Comparison of ENCODE assay signal across 13 cellular contexts in genomic region chr11:101912823-101913284, GRCh38. TPM values are rescaled to one million over a fixed set of nuclear protein-coding genes. Genes with fewer than 3 reads are reported as not detected.
DNase-seq lines count a peak whose midpoint lies in the region; ATAC-seq and TF ChIP-seq lines count a peak whose summit lies in the region.
"Had no signal": no experiment of that assay in that cellular context is flagged by ENCODE, and none has a peak within 500 bp of the region (broad histone marks: within the 10 kb centered on the region; RNA-seq: fewer than 3 reads in every experiment).

No MANE protein-coding gene starts in this region.

- WGBS in esophagus muscularis mucosa = 63% methylated on average over 3 of the region's 3 CpGs
- 17 to 35% (median 20%) methylated on average over 3 of the region's 3 CpGs for WGBS in stomach, 5 donors

- no peaks in the 10 kb centered on the region for H3K9me3 Mint-ChIP-seq in activated CD8-positive, alpha-beta memory T cell treated with anti-CD3 and anti-CD28 coated beads, Interleukin-2, amount 10 ng/mL, durations not matched to agents 7 days and 5 days (ENCODE audit: low read depth)
- H3K9me3 Mint-ChIP-seq: activated naive CD4-positive, alpha-beta T cell treated with anti-CD3 and anti-CD28 coated beads for 36 hours; central memory CD8-positive, alpha-beta T cell; WTC11 had no signal

- intact Hi-C loops in PC-3 (cut with micrococcal nuclease) = loop anchor here (10.0 kb wide), 2 partner anchors 262 to 432 kb away; partner anchors contain the start of gene BIRC2
- intact Hi-C loops in esophagus muscularis mucosa (cut with DNase I) = loop anchor here (5.0 kb wide), 1 partner anchor 36 kb away; no protein-coding TSS in a partner anchor
- intact Hi-C loops in OCI-LY7 (cut with micrococcal nuclease; ENCODE audit: unreplicated experiment) = loop anchor here (10.0 kb wide), 1 partner anchor 372 kb away; no protein-coding TSS in a partner anchor
- intact Hi-C loops in stomach (cut with DNase I; ENCODE audit: low total_unique reads) = no loop called here

- TF ChIP-seq POLR2A in esophagus muscularis mucosa (IDR thresholded peaks at IDR 0.05; ENCODE audit: low read depth) = no peak
- TF ChIP-seq POLR2A in stomach (IDR thresholded peaks at IDR 0.05) = no peak

- TF ChIP-seq EP300 in esophagus muscularis mucosa (IDR thresholded peaks at IDR 0.05) (no peak), stomach (IDR thresholded peaks at IDR 0.05) (no peak)

- no peak overlapping the region for H2AFZ ChIP-seq in PC-3 (ENCODE audit: low read length)
- H2AFZ ChIP-seq in OCI-LY7 (ENCODE audit: low read length) = no peak overlapping the region

- H3K4me3 ChIP-seq in PC-3 (ENCODE audit: low read length) (no peak overlapping the region), esophagus muscularis mucosa (no peak overlapping the region), muscle layer of colon (ENCODE audit: low read depth in 1 of 2, low read length in 2 of 2) (no peak overlapping the region), OCI-LY7 (ENCODE audit: low read depth, low read length, poor library complexity, severe bottlenecking) (no peak overlapping the region), stomach (no peak overlapping the region), BE2C (ENCODE audit: low read depth, low read length) (no peak overlapping the region)
- H3K4me3 ChIP-seq: ovary had no signal

- H3K27me3 ChIP-seq in PC-3 (ENCODE audit: low read length) (no peaks in the 10 kb centered on the region), esophagus muscularis mucosa (no peaks in the 10 kb centered on the region), muscle layer of colon (ENCODE audit: control insufficient read depth in 1 of 2, insufficient read depth in 2 of 2, low read length in 2 of 2) (no peaks in the 10 kb centered on the region), stomach (no peaks in the 10 kb centered on the region), BE2C (no peaks in the 10 kb centered on the region)
- H3K27me3 ChIP-seq: ovary had no signal

- peak; percentile 4 for ATAC-seq in PC-3
- ATAC-seq in activated CD8-positive, alpha-beta memory T cell treated with anti-CD3 and anti-CD28 coated beads, Interleukin-2, amount 10 ng/mL, durations not matched to agents 7 days and 5 days = no peak
- ATAC-seq: WTC11 had no signal

- H3K79me2 ChIP-seq in PC-3 (ENCODE audit: low read length) = no peaks in the 10 kb centered on the region
- peaks cover 7% of the 10 kb centered on the region; the same call in 1 of the 2 replicates for H3K79me2 ChIP-seq in OCI-LY7 (ENCODE audit: insufficient read depth, low read depth, low read length)

- H3K9ac ChIP-seq in PC-3 (ENCODE audit: low read length) (no peak overlapping the region), muscle layer of colon (ENCODE audit: low read length) (no peak overlapping the region)

- H3K4me2 ChIP-seq in PC-3 (ENCODE audit: low read length) = peak overlapping the region; percentile 17
- H3K4me2 ChIP-seq in OCI-LY7 (ENCODE audit: low read length) = no peak overlapping the region

- CTCF ChIA-PET in PC-3 (lab: Charles Lee) (interaction anchor here (1.1 kb wide), 1 partner anchor 95 kb away, joined by 13 read pairs; no protein-coding TSS in a partner anchor), OCI-LY7 (lab: Charles Lee; ENCODE audit: unreplicated experiment) (no interaction called here)
- CTCF ChIA-PET in activated CD8-positive, alpha-beta memory T cell treated with anti-CD3 and anti-CD28 coated beads, Interleukin-2, amount 10 ng/mL, durations not matched to agents 7 days and 5 days (lab: Charles Lee) = no interaction called here

- no peaks in the 10 kb centered on the region for H3F3A ChIP-seq in PC-3 (ENCODE audit: low read length, unreplicated experiment)

- H3K36me3 ChIP-seq in PC-3 (ENCODE audit: low read depth, low read length) = no peaks in the 10 kb centered on the region
- H3K36me3 ChIP-seq in esophagus muscularis mucosa = no peaks in the 10 kb centered on the region
- H3K36me3 ChIP-seq in muscle layer of colon (ENCODE audit: insufficient read depth, low read length) = no peaks in the 10 kb centered on the region
- no peaks in the 10 kb centered on the region for H3K36me3 ChIP-seq in OCI-LY7 (ENCODE audit: insufficient read depth, low read length)
- no peaks in the 10 kb centered on the region for H3K36me3 ChIP-seq in stomach
- no peaks in the 10 kb centered on the region for H3K36me3 ChIP-seq in BE2C
- H3K36me3 ChIP-seq: ovary had no signal

- no peaks in the 10 kb centered on the region for H3K9me2 ChIP-seq in PC-3 (replicated peaks; ENCODE audit: low read length)
- no peaks in the 10 kb centered on the region for H3K9me2 ChIP-seq in OCI-LY7 (ENCODE audit: insufficient read depth, low read length)

- BruUV-seq in PC-3 (replicated peaks; lab: Mats Ljungman, UMichigan) = no TSS peak
- BruUV-seq in OCI-LY7 (replicated peaks; lab: Mats Ljungman, UMichigan) = no TSS peak

- H3K27me3 Mint-ChIP-seq in activated CD8-positive, alpha-beta memory T cell treated with anti-CD3 and anti-CD28 coated beads, Interleukin-2, amount 10 ng/mL, durations not matched to agents 7 days and 5 days = peaks cover 3% of the 10 kb centered on the region
- H3K27me3 Mint-ChIP-seq: central memory CD8-positive, alpha-beta T cell had no signal

- H3K9me3 ChIP-seq in PC-3 (ENCODE audit: low read length) (no peaks in the 10 kb centered on the region), esophagus muscularis mucosa (no peaks in the 10 kb centered on the region), muscle layer of colon (ENCODE audit: low read length) (no peaks in the 10 kb centered on the region), OCI-LY7 (ENCODE audit: low read length) (no peaks in the 10 kb centered on the region), stomach (no peaks in the 10 kb centered on the region), BE2C (no peaks in the 10 kb centered on the region)
- H3K9me3 ChIP-seq: ovary had no signal

- DNase-seq in Caki2 (ENCODE audit: low read depth) (peak; percentile 81), PC-3 (peak; percentile 71), esophagus muscularis mucosa (ENCODE audit: extremely low spot score) (no peak), OCI-LY7 (ENCODE audit: low spot score) (no peak), stomach (no peak), BE2C (no peak)
- no peak for DNase-seq in activated CD8-positive, alpha-beta memory T cell treated with anti-CD3 and anti-CD28 coated beads, Interleukin-2, amount 10 ng/mL, durations not matched to agents 7 days and 5 days
- DNase-seq: activated naive CD4-positive, alpha-beta T cell treated with anti-CD3 and anti-CD28 coated beads for 36 hours; NCI-H1092 treated with DMSO at 0.1 percent for 48 hours; ovary had no signal

- TF ChIP-seq CTCF in PC-3 (conservative IDR thresholded peaks at IDR 0.05; ENCODE audit: low read depth, low read length) = peak; percentile 24; the same call in 1 of the 2 replicates
- no peak for TF ChIP-seq CTCF in esophagus muscularis mucosa (IDR thresholded peaks at IDR 0.05)
- TF ChIP-seq CTCF in OCI-LY7 (conservative IDR thresholded peaks at IDR 0.05; ENCODE audit: low read length) = no peak
- no peak for TF ChIP-seq CTCF in stomach (IDR thresholded peaks at IDR 0.05)
- no peak for TF ChIP-seq CTCF in BE2C (IDR thresholded peaks at IDR 0.05; ENCODE audit: low read depth, low read length)

- H3K4me1 Mint-ChIP-seq in activated CD8-positive, alpha-beta memory T cell treated with anti-CD3 and anti-CD28 coated beads, Interleukin-2, amount 10 ng/mL, durations not matched to agents 7 days and 5 days = peaks cover 22% of the 10 kb centered on the region

- H3K27ac ChIP-seq in PC-3 (ENCODE audit: low read length) (peak overlapping the region; percentile 28), esophagus muscularis mucosa (replicated peaks in 1 of 4) (peak overlapping the region; percentile 86 to 91 (median 87)), muscle layer of colon (ENCODE audit: low read depth, low read length) (peak overlapping the region; percentile 89), OCI-LY7 (ENCODE audit: low read depth, low read length, poor library complexity, severe bottlenecking) (no peak overlapping the region), stomach (no peak overlapping the region)

- H3K27ac Mint-ChIP-seq in activated CD8-positive, alpha-beta memory T cell treated with anti-CD3 and anti-CD28 coated beads, Interleukin-2, amount 10 ng/mL, durations not matched to agents 7 days and 5 days = no peak overlapping the region
- H3K27ac Mint-ChIP-seq: activated naive CD4-positive, alpha-beta T cell treated with anti-CD3 and anti-CD28 coated beads for 36 hours; WTC11 had no signal

- peaks cover 35% of the 10 kb centered on the region for H3K4me1 ChIP-seq in PC-3 (ENCODE audit: insufficient read depth, low read length)
- peaks cover 11 to 33% (median 32%) of the 10 kb centered on the region in 4 donors for H3K4me1 ChIP-seq in esophagus muscularis mucosa
- H3K4me1 ChIP-seq in muscle layer of colon (ENCODE audit: insufficient read depth, low read length) = peaks cover 20% of the 10 kb centered on the region
- peaks cover 18% of the 10 kb centered on the region for H3K4me1 ChIP-seq in OCI-LY7 (ENCODE audit: insufficient read depth, low read length, poor library complexity, severe bottlenecking)
- H3K4me1 ChIP-seq in stomach = peaks cover 8 to 32% (median 22%) of the 10 kb centered on the region in 4 donors
- 0 out of 2 replicates have a peak, but pooled peaks cover 5% of the 10 kb centered on the region for H3K4me1 ChIP-seq in BE2C

- H3K4me3 Mint-ChIP-seq in activated CD8-positive, alpha-beta memory T cell treated with anti-CD3 and anti-CD28 coated beads, Interleukin-2, amount 10 ng/mL, durations not matched to agents 7 days and 5 days = no peak overlapping the region
- H3K4me3 Mint-ChIP-seq: activated naive CD4-positive, alpha-beta T cell treated with anti-CD3 and anti-CD28 coated beads for 36 hours; central memory CD8-positive, alpha-beta T cell; WTC11 had no signal

- no peaks in the 10 kb centered on the region for H3K36me3 Mint-ChIP-seq in activated CD8-positive, alpha-beta memory T cell treated with anti-CD3 and anti-CD28 coated beads, Interleukin-2, amount 10 ng/mL, durations not matched to agents 7 days and 5 days
- H3K36me3 Mint-ChIP-seq: WTC11 had no signal

- POLR2A ChIA-PET in PC-3 (lab: Charles Lee; ENCODE audit: unreplicated experiment) = no interaction called here
- POLR2A ChIA-PET in OCI-LY7 (lab: Charles Lee) = interaction anchor here (0.6 to 1.6 kb wide), 2 partner anchors 8 to 88 kb away, joined by 3 to 5 read pairs; no protein-coding TSS in a partner anchor

- in situ Hi-C loops in Caki2 (cut with HindIII; ENCODE audit: low pct_unique_long_range_greater_than_20kb, low sequenced_read_pairs) = no loop called here

- no peaks in the 10 kb centered on the region for H4K20me1 ChIP-seq in PC-3 (ENCODE audit: low read length)
- H4K20me1 ChIP-seq in OCI-LY7 (ENCODE audit: insufficient read depth, low read length) = no peaks in the 10 kb centered on the region

RNA-seq across cellular contexts. Expression of gene CEP126, which starts 2.0 kb away (rescaled TPM):
- total RNA-seq in Caki2 (2014; rRNA removed; shearing (Covaris generic); ENCODE audit: low replicate concordance) = 0.46 and 0.54 TPM in 2 replicates
- total RNA-seq in PC-3 (2014; rRNA removed) = 1.0 and 2.5 TPM in 2 replicates
- total RNA-seq in esophagus muscularis mucosa = 10 to 100 TPM in 2 of 4 donors, 1 to 10 TPM in 2; 6.6 to 11.3 (median 10.1) TPM
- total RNA-seq in OCI-LY7 (2014; rRNA removed; shearing (Covaris generic)) = 1.5 and 3.2 TPM in 2 replicates
- 5.9 and 7.3 TPM in 2 replicates for total RNA-seq in OCI-LY7 (2022)
- total RNA-seq in activated CD8-positive, alpha-beta memory T cell treated with anti-CD3 and anti-CD28 coated beads, Interleukin-2, amount 10 ng/mL, durations not matched to agents 7 days and 5 days = 1 to 10 TPM in 1 of 2 experiments, under 1 TPM in 1; 0.63 to 1.8 TPM
- 10 to 100 TPM in 1 of 5 donors, 1 to 10 TPM in 4; 2.2 to 52.5 (median 2.6) TPM for total RNA-seq in stomach
- 1 to 10 TPM; 1.1 to 1.8 (median 1.3) TPM for polyA plus RNA-seq in stomach
- polyA plus RNA-seq in BE2C (2012; ENCODE audit: insufficient read depth, insufficient read length, low read depth) = 0.43 TPM

RNA-seq across cellular contexts. Expression of gene ANGPTL5, which starts 3.5 kb away (rescaled TPM):
- not detected in 2 replicates for total RNA-seq in Caki2 (2014; rRNA removed; shearing (Covaris generic); ENCODE audit: low replicate concordance)
- total RNA-seq in PC-3 (2014; rRNA removed) (not detected in 2 replicates), esophagus muscularis mucosa (1 to 10 TPM in 1 of 4 donors, under 1 TPM in 3; 0.17 to 1.0 (median 0.62) TPM), OCI-LY7 (2022) (not detected in 2 replicates), stomach (not detected)
- total RNA-seq in OCI-LY7 (2014; rRNA removed; shearing (Covaris generic)) = not detected in 2 replicates
- not detected for total RNA-seq in activated CD8-positive, alpha-beta memory T cell treated with anti-CD3 and anti-CD28 coated beads, Interleukin-2, amount 10 ng/mL, durations not matched to agents 7 days and 5 days
- polyA plus RNA-seq in stomach = under 1 TPM in 1 of 3 donors, not detected in 2; 0.05 TPM
- polyA plus RNA-seq in BE2C (2012; ENCODE audit: insufficient read depth, insufficient read length, low read depth) = not detected
- total RNA-seq: activated naive CD4-positive, alpha-beta T cell treated with anti-CD3 and anti-CD28 coated beads for 36 hours; WTC11 had no signal

Comparison
In these comparisons a context has a peak if more than half of its experiments do, and no peak if none do; other contexts are left out.
1. DNase-seq: peak in Caki2 (single experiment) and PC-3 (single experiment); none in esophagus muscularis mucosa (single experiment), OCI-LY7 (single experiment), activated CD8-positive, alpha-beta memory T cell treated with anti-CD3 and anti-CD28 coated beads, Interleukin-2, amount 10 ng/mL, durations not matched to agents 7 days and 5 days (single experiment), stomach (single experiment) and BE2C (single experiment).
2. H3K27ac ChIP-seq: peak in PC-3 (single experiment), esophagus muscularis mucosa (4 of 4) and muscle layer of colon (single experiment); none in OCI-LY7 (single experiment) and stomach (0 of 5).